ENCODE assay signal across 13 cellular contexts in the genomic region with DNA sequence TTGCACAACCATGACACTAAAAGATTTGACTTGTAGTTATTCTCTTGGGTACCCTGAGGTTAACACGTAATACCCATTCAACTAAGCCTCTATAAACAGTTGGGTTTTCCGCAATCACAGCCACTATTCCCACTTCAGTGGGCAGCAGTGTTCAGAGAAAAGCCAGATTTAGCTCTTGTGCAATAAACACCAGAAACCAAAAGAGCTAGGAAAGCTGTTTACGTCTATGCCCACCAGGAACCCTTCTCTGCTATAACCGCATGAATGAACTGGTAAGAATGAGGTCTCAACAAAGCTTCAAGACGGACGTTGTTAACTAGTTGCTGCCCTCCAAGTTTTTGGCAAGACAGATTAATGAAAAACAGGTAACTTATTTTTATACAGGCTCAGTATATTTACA.
DNase-seq lines count a peak whose midpoint lies in the region; TF ChIP-seq lines count a peak whose summit lies in the region.
"Had no signal": no experiment of that assay in that cellular context is flagged by ENCODE, and none has a peak within 500 bp of the region (broad histone marks: within the 10 kb centered on the region; RNA-seq: fewer than 3 reads in every experiment).

No MANE protein-coding gene starts in this region.

- DNase-seq in astrocyte of the spinal cord (ENCODE audit: low read depth, low spot score) = peak; percentile 65
- peak; percentile 52 for DNase-seq in stromal cell of bone marrow (ENCODE audit: low read depth)
- DNase-seq in posterior cingulate gyrus = no peak
- no peak for DNase-seq in central memory CD4-positive, alpha-beta T cell
- no peak for DNase-seq in SIG-M5 (lab: John Stamatoyannopoulos, UW)
- no peak for DNase-seq in GM13977 (ENCODE audit: low spot score)
- DNase-seq: activated CD4-positive, CD25-positive, alpha-beta regulatory T cell; activated naive CD4-positive, alpha-beta T cell; stimulated activated naive B cell treated with anti-CD40 and anti-IgM and Interleukin-4, amounts not matched to agents 10 μg/mL and 1 μg/mL and 100 μg/mL, for 72 hours had no signal

- H3K27me3 ChIP-seq in liver (ENCODE audit: control insufficient read depth in 4 of 4, insufficient read depth in 4 of 4, low read length in 3 of 4) = no peaks in the 10 kb centered on the region

- no peak for TF ChIP-seq CTCF in HEK293 (tag by site-specific recombination; IDR thresholded peaks at IDR 0.05)
- no peak for TF ChIP-seq CTCF in astrocyte of the spinal cord (IDR thresholded peaks at IDR 0.05; ENCODE audit: low read depth, low read length)
- no peak for TF ChIP-seq CTCF in liver (IDR thresholded peaks at IDR 0.05; ENCODE audit: low read depth, low read length, missing input control)
- no peak for TF ChIP-seq CTCF in GM13977 (IDR thresholded peaks at IDR 0.05; ENCODE audit: extremely low read depth, insufficient read depth, missing control alignments)

- POLR2A ChIA-PET in HEK293 (lab: Yijun Ruan, JAX) = no interaction called here

- peak in 1 of 2 donors; percentile 21 for TF ChIP-seq RAD21 in liver (IDR thresholded peaks at IDR 0.05)

- CTCF ChIA-PET in HEK293 (lab: Yijun Ruan, JAX) = no interaction called here

- 15% methylated on average over 6 of the region's 6 CpGs for WGBS in liver

- H3K9me3 ChIP-seq in HEK293 (ENCODE audit: control insufficient read depth, insufficient read depth, low read depth, low read length) (no peaks in the 10 kb centered on the region), liver (ENCODE audit: control insufficient read depth in 4 of 4, low read length in 3 of 4) (no peaks in the 10 kb centered on the region)

- intact Hi-C loops in posterior cingulate gyrus (cut with DNase I) = no loop called here

- peak overlapping the region; percentile 24 to 75 for H3K9ac ChIP-seq in liver (ENCODE audit: low read depth in 1 of 2, low read length in 2 of 2)

- H3K4me3 ChIP-seq in HEK293 (ENCODE audit: low read depth, low read length) (no peak overlapping the region), astrocyte of the spinal cord (ENCODE audit: low read depth, low read length) (no peak overlapping the region), liver (ENCODE audit: low read depth in 1 of 3, low read length in 3 of 3) (peak overlapping the region; percentile 27 to 98 (median 55))
- H3K4me3 ChIP-seq: lung had no signal

- H3K36me3 ChIP-seq in HEK293 (ENCODE audit: control insufficient read depth in 2 of 2, insufficient read depth in 1 of 2, low read length in 2 of 2) = peaks cover 3 to 36% of the 10 kb centered on the region in 2 experiments
- no peaks in the 10 kb centered on the region for H3K36me3 ChIP-seq in liver (ENCODE audit: control insufficient read depth in 4 of 4, insufficient read depth in 3 of 4, low read depth in 1 of 4, low read length in 3 of 4)

- H3K27ac ChIP-seq in HEK293 (ENCODE audit: extremely low read depth, low read depth, low read length) = no peak overlapping the region
- peak overlapping the region; percentile 94 to 96 for H3K27ac ChIP-seq in liver (ENCODE audit: low read depth in 1 of 2, low read length in 2 of 2)
- H3K27ac ChIP-seq: epithelial cell of prostate had no signal

- peaks cover 20% of the 10 kb centered on the region; the same call in 1 of the 2 replicates for H3K4me1 ChIP-seq in HEK293 (ENCODE audit: control insufficient read depth, insufficient read depth, low read length)
- peaks cover 14 to 70% (median 68%) of the 10 kb centered on the region in 4 donors for H3K4me1 ChIP-seq in liver (ENCODE audit: control insufficient read depth in 4 of 4, insufficient read depth in 4 of 4, low read length in 3 of 4)

- in situ Hi-C loops in astrocyte of the spinal cord (cut with HindIII; ENCODE audit: low sequenced_read_pairs) = no loop called here
- in situ Hi-C loops in GM13977 (cut with MboI; ENCODE audit: low pct_unique_long_range_greater_than_20kb, low sequenced_read_pairs, unreplicated experiment) = no loop called here

TF ChIP-seq in HEK293, 187 proteins besides CTCF, POLR2A, EP300 and RAD21:
- TF ChIP-seq ZNF558 (tag by site-specific recombination; IDR thresholded peaks at IDR 0.05) = no peak
- TF ChIP-seq GFI1B (tag by site-specific recombination; IDR thresholded peaks at IDR 0.05) = peak; percentile 97

TF ChIP-seq in liver, 16 proteins besides CTCF, POLR2A, EP300 and RAD21:
- TF ChIP-seq TAF1 (conservative IDR thresholded peaks at IDR 0.05) (no peak), EGR1 (IDR thresholded peaks at IDR 0.05; ENCODE audit: low read depth in 2 of 2) (no peak), NR2F2 (IDR thresholded peaks at IDR 0.05) (no peak), HNF4A (conservative IDR thresholded peaks at IDR 0.05) (no peak), ATF3 (IDR thresholded peaks at IDR 0.05) (no peak), RXRA (IDR thresholded peaks at IDR 0.05) (no peak), YY1 (IDR thresholded peaks at IDR 0.05) (no peak), SP1 (IDR thresholded peaks at IDR 0.05) (no peak), FOXA2 (IDR thresholded peaks at IDR 0.05) (no peak)
- TF ChIP-seq, protein P1, sequence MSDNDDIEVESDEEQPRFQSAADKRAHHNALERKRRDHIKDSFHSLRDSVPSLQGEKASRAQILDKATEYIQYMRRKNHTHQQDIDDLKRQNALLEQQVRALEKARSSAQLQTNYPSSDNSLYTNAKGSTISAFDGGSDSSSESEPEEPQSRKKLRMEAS (IDR thresholded peaks at IDR 0.05) = no peak
- TF ChIP-seq, protein P2, sequence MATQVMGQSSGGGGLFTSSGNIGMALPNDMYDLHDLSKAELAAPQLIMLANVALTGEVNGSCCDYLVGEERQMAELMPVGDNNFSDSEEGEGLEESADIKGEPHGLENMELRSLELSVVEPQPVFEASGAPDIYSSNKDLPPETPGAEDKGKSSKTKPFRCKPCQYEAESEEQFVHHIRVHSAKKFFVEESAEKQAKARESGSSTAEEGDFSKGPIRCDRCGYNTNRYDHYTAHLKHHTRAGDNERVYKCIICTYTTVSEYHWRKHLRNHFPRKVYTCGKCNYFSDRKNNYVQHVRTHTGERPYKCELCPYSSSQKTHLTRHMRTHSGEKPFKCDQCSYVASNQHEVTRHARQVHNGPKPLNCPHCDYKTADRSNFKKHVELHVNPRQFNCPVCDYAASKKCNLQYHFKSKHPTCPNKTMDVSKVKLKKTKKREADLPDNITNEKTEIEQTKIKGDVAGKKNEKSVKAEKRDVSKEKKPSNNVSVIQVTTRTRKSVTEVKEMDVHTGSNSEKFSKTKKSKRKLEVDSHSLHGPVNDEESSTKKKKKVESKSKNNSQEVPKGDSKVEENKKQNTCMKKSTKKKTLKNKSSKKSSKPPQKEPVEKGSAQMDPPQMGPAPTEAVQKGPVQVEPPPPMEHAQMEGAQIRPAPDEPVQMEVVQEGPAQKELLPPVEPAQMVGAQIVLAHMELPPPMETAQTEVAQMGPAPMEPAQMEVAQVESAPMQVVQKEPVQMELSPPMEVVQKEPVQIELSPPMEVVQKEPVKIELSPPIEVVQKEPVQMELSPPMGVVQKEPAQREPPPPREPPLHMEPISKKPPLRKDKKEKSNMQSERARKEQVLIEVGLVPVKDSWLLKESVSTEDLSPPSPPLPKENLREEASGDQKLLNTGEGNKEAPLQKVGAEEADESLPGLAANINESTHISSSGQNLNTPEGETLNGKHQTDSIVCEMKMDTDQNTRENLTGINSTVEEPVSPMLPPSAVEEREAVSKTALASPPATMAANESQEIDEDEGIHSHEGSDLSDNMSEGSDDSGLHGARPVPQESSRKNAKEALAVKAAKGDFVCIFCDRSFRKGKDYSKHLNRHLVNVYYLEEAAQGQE (IDR thresholded peaks at IDR 0.05) = no peak
TF ChIP-seq in liver: peak in this region for 0.

Comparison
In these comparisons a context has a peak if more than half of its experiments do, and no peak if none do; other contexts are left out.
1. H3K4me3 ChIP-seq: peak in liver (3 of 3); none in HEK293 (single experiment) and astrocyte of the spinal cord (single experiment).
2. DNase-seq: peak in astrocyte of the spinal cord (single experiment) and stromal cell of bone marrow (single experiment); none in posterior cingulate gyrus (0 of 10), central memory CD4-positive, alpha-beta T cell (single experiment), SIG-M5 (single experiment) and GM13977 (single experiment).